In the genomic region with DNA sequence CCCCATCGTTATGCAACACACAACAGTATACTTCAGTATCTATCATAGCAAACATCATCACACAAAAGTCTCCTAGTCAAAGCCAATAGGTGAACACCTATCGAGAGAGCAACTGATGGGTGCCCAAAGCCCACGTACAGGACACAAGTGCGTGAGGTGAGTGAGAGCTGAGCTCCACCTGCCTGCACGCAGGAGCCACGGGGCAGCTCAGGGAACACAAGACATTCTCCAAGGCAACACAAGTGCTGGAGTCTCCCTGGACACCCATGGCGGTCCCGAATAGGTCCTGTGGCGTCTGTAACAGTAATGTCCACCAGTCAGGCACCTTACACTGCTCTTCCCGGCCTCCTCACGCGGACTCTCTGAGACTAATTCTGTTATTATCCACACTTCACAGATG, we compare ENCODE assay signal across 22 cellular contexts. TPM values are rescaled to one million over a fixed set of nuclear protein-coding genes. Genes with fewer than 3 reads are reported as not detected.
DNase-seq lines count a peak whose midpoint lies in the region; ATAC-seq and TF ChIP-seq lines count a peak whose summit lies in the region.
"Had no signal": no experiment of that assay in that cellular context is flagged by ENCODE, and none has a peak within 500 bp of the region (broad histone marks: within the 10 kb centered on the region; RNA-seq: fewer than 3 reads in every experiment).

No MANE protein-coding gene starts in this region.

- peak overlapping the region; percentile 38; the same call in 1 of the 2 replicates for H3K27ac Mint-ChIP-seq in GM23338
- peak overlapping the region; percentile 58; the same call in 1 of the 2 replicates for H3K27ac Mint-ChIP-seq in WTC11
- H3K27ac Mint-ChIP-seq: CD14-positive monocyte; CD4-positive, alpha-beta memory T cell; HFFc6 had no signal

- H2AFZ ChIP-seq in GM23338, result no peak overlapping the region
- no peak overlapping the region for H2AFZ ChIP-seq in trophoblast cell (ENCODE audit: insufficient read depth, low read length, poor library complexity)
- H2AFZ ChIP-seq: GM23248 had no signal

- no peak overlapping the region for H3K23ac ChIP-seq in trophoblast cell (ENCODE audit: low read length)

- no peaks in the 10 kb centered on the region for H3K9me3 ChIP-seq in trophoblast cell (ENCODE audit: insufficient read depth, low read depth, low read length)
- H3K9me3 ChIP-seq: A549, BLaER1 had no signal

- no peak overlapping the region for H2AK5ac ChIP-seq in trophoblast cell (ENCODE audit: low read length)

- no peaks in the 10 kb centered on the region for H3K9me2 ChIP-seq in GM23338 (ENCODE audit: insufficient read depth)

- H2BK12ac ChIP-seq in trophoblast cell (ENCODE audit: low read length), result no peak overlapping the region

- H3K27me3 Mint-ChIP-seq in GM23338 (ENCODE audit: insufficient read depth, low read depth, poor library complexity) (peaks cover 8% of the 10 kb centered on the region), WTC11 (ENCODE audit: low read depth) (no peaks in the 10 kb centered on the region)

- POLR2A ChIA-PET in WTC11 (lab: Charles Lee), result no interaction called here

- H3K4me1 ChIP-seq in GM23338 (ENCODE audit: insufficient read depth), result peaks cover 10% of the 10 kb centered on the region
- H3K4me1 ChIP-seq in trophoblast cell (ENCODE audit: control insufficient read depth in 1 of 2, insufficient read depth in 2 of 2, low read length in 2 of 2), result peaks cover 0 to 4% of the 10 kb centered on the region in 2 experiments

- H4K12ac ChIP-seq in trophoblast cell (ENCODE audit: low read depth, low read length), result no peak overlapping the region

- no peaks in the 10 kb centered on the region; the same call in 1 of the 2 replicates for H3K36me3 ChIP-seq in GM23338 (ENCODE audit: insufficient read depth)
- peaks cover 16 to 17% of the 10 kb centered on the region in 2 experiments for H3K36me3 ChIP-seq in trophoblast cell (ENCODE audit: control insufficient read depth in 1 of 2, insufficient read depth in 2 of 2, low read length in 2 of 2)
- H3K36me3 ChIP-seq: BLaER1 had no signal

- H3K4ac ChIP-seq in trophoblast cell (ENCODE audit: low read depth, low read length), result peak overlapping the region; percentile 25

- H3K79me1 ChIP-seq in trophoblast cell (ENCODE audit: low read length), result no peaks in the 10 kb centered on the region

- H3K9me3 Mint-ChIP-seq in GM23338 (no peaks in the 10 kb centered on the region), WTC11 (no peaks in the 10 kb centered on the region)
- H3K9me3 Mint-ChIP-seq: CD14-positive monocyte; CD4-positive, alpha-beta memory T cell; HFFc6 had no signal

- no peaks in the 10 kb centered on the region for H3K27me3 ChIP-seq in GM23338 (ENCODE audit: insufficient read depth)
- no peaks in the 10 kb centered on the region for H3K27me3 ChIP-seq in trophoblast cell (ENCODE audit: insufficient read depth, low read length)
- H3K27me3 ChIP-seq: BLaER1 had no signal

- peaks cover 49% of the 10 kb centered on the region for H4K20me1 ChIP-seq in GM23338 (replicated peaks; ENCODE audit: insufficient read depth)
- H4K20me1 ChIP-seq: BLaER1 had no signal

- no peak for ATAC-seq in GM23338
- ATAC-seq in WTC11, result no peak
- no peak for ATAC-seq in GM19328 (IDR thresholded peaks at IDR 0.05; ENCODE audit: unreplicated experiment)
- ATAC-seq in GM19467 (IDR thresholded peaks at IDR 0.05; ENCODE audit: unreplicated experiment), result no peak
- ATAC-seq: A549, HCT116 had no signal

- no peak overlapping the region for H3K4me2 ChIP-seq in GM23338
- no peak overlapping the region for H3K4me2 ChIP-seq in trophoblast cell (ENCODE audit: low read length)
- H3K4me2 ChIP-seq: A549, BLaER1 had no signal

- H3K36me3 Mint-ChIP-seq in GM23338 (ENCODE audit: low read depth), result peaks cover 20% of the 10 kb centered on the region
- peaks cover 23% of the 10 kb centered on the region for H3K36me3 Mint-ChIP-seq in WTC11

- no peaks in the 10 kb centered on the region for H3F3A ChIP-seq in GM23338 (replicated peaks; ENCODE audit: low read depth)

- H3K9ac ChIP-seq in trophoblast cell (ENCODE audit: low read length), result peak overlapping the region; percentile 45
- H3K9ac ChIP-seq: BLaER1, GM23248 had no signal

- DNase-seq in GM23338 (ENCODE audit: low spot score), result no peak
- DNase-seq in WTC11 (ENCODE audit: low spot score), result no peak
- DNase-seq in iPS-NIHi11 (ENCODE audit: low spot score), result peak; percentile 2
- no peak for DNase-seq in trophoblast cell
- no peak for DNase-seq in KG1 (lab: John Stamatoyannopoulos, UW)
- no peak for DNase-seq in T-helper 2 cell
- DNase-seq: AML-193; CD4-positive, alpha-beta memory T cell; DMS153; DMS79; GDM1; GM23248; HFFc6; IMR-90 had no signal

- no peak overlapping the region for H2BK5ac ChIP-seq in trophoblast cell (ENCODE audit: low read depth, low read length, poor library complexity)

- no peak overlapping the region for H3K27ac ChIP-seq in GM23338 (ENCODE audit: low read depth)
- H3K27ac ChIP-seq in trophoblast cell (ENCODE audit: low read depth, low read length), result no peak overlapping the region
- H3K27ac ChIP-seq: 22Rv1, BLaER1, GM23248, HL-60 had no signal

- CTCF ChIA-PET in WTC11 (lab: Charles Lee), result no interaction called here

- peak overlapping the region; percentile 18 for H3K18ac ChIP-seq in trophoblast cell (ENCODE audit: low read length)

- no peak overlapping the region for H2BK120ac ChIP-seq in trophoblast cell (ENCODE audit: insufficient read depth, low read length, poor library complexity)

- no peak overlapping the region for H3K14ac ChIP-seq in trophoblast cell (ENCODE audit: low read length)

- peaks cover 60% of the 10 kb centered on the region for H3K79me2 ChIP-seq in GM23338 (replicated peaks; ENCODE audit: insufficient read depth)
- peaks cover 2% of the 10 kb centered on the region for H3K79me2 ChIP-seq in trophoblast cell (ENCODE audit: control insufficient read depth, insufficient read depth, low read length, poor library complexity)

- H3K4me1 Mint-ChIP-seq in GM23338, result peaks cover 15% of the 10 kb centered on the region
- peaks cover 22% of the 10 kb centered on the region for H3K4me1 Mint-ChIP-seq in WTC11

- H3K4me3 ChIP-seq in GM23338 (no peak overlapping the region), trophoblast cell (ENCODE audit: low read depth, low read length) (no peak overlapping the region)
- H3K4me3 ChIP-seq: A549, BLaER1, GM23248 had no signal

- no CpG with 5 or more reads among the region's 12 CpGs for WGBS in trophoblast cell (ENCODE audit: extremely low coverage, insufficient coverage, insufficient read length)

- no peak overlapping the region for H4K8ac ChIP-seq in trophoblast cell (ENCODE audit: low read depth, low read length)

- no peak overlapping the region for H3K4me3 Mint-ChIP-seq in GM23338
- no peak overlapping the region for H3K4me3 Mint-ChIP-seq in WTC11
- H3K4me3 Mint-ChIP-seq: CD14-positive monocyte; CD4-positive, alpha-beta memory T cell; HFFc6 had no signal

- TF ChIP-seq CTCF in GM23338 (conservative IDR thresholded peaks at IDR 0.05; ENCODE audit: low read depth in 2 of 2) (no peak), WTC11 (IDR thresholded peaks at IDR 0.05) (no peak)

- no peak overlapping the region for H4K91ac ChIP-seq in trophoblast cell (ENCODE audit: low read depth, low read length)

TF ChIP-seq in GM23338, 12 proteins besides CTCF, POLR2A, EP300 and RAD21 (continues in another document):
- TF ChIP-seq POLR2AphosphoS5 (IDR thresholded peaks at IDR 0.05; ENCODE audit: low read depth), result no peak

TF ChIP-seq in WTC11, 78 proteins besides CTCF, POLR2A, EP300 and RAD21 (continues in another document):
- TF ChIP-seq, protein P1, sequence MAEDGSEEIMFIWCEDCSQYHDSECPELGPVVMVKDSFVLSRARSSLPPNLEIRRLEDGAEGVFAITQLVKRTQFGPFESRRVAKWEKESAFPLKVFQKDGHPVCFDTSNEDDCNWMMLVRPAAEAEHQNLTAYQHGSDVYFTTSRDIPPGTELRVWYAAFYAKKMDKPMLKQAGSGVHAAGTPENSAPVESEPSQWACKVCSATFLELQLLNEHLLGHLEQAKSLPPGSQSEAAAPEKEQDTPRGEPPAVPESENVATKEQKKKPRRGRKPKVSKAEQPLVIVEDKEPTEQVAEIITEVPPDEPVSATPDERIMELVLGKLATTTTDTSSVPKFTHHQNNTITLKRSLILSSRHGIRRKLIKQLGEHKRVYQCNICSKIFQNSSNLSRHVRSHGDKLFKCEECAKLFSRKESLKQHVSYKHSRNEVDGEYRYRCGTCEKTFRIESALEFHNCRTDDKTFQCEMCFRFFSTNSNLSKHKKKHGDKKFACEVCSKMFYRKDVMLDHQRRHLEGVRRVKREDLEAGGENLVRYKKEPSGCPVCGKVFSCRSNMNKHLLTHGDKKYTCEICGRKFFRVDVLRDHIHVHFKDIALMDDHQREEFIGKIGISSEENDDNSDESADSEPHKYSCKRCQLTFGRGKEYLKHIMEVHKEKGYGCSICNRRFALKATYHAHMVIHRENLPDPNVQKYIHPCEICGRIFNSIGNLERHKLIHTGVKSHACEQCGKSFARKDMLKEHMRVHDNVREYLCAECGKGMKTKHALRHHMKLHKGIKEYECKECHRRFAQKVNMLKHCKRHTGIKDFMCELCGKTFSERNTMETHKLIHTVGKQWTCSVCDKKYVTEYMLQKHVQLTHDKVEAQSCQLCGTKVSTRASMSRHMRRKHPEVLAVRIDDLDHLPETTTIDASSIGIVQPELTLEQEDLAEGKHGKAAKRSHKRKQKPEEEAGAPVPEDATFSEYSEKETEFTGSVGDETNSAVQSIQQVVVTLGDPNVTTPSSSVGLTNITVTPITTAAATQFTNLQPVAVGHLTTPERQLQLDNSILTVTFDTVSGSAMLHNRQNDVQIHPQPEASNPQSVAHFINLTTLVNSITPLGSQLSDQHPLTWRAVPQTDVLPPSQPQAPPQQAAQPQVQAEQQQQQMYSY (CRISPR knock-in tag; IDR thresholded peaks at IDR 0.05), result no peak
- TF ChIP-seq ETV6 (CRISPR knock-in tag; IDR thresholded peaks at IDR 0.05), result no peak
- TF ChIP-seq ZBTB21 (CRISPR knock-in tag; IDR thresholded peaks at IDR 0.05; ENCODE audit: borderline replicate concordance), result no peak

RNA-seq across cellular contexts. Expression of a gene that starts 44.3 kb away (rescaled TPM):
- total RNA-seq in GM23338 (2014; rRNA removed; shearing (Covaris generic)), result 97.4 and 127 TPM in 2 replicates
- polyA plus RNA-seq in GM23338 (2016; fragmentation: Nextera tagmentation; extraction: Ambion mirVana), result 12.3 and 13.5 TPM in 2 replicates
- 87.1 to 96.9 TPM (median 87.3 TPM) in 3 replicates for total RNA-seq in WTC11 (2021)
- 55.5 and 55.9 TPM in 2 replicates for polyA plus RNA-seq in trophoblast cell (2013)
